In genomic region chr15:23860846-23861245, GRCh38 we compare ENCODE assay signal across 24 cellular contexts.
"Had no signal": no experiment of that assay in that cellular context is flagged by ENCODE, and none has a peak within 500 bp of the region (broad histone marks: within the 10 kb centered on the region; RNA-seq: fewer than 3 reads in every experiment).

No MANE protein-coding gene starts in this region.

- DNase-seq: activated CD4-positive, alpha-beta T cell treated with anti-CD3 and anti-CD28 coated beads for 36 hours; activated CD4-positive, CD25-positive, alpha-beta regulatory T cell; activated CD8-positive, alpha-beta T cell treated with anti-CD3 and anti-CD28 coated beads, Interleukin-2, amount 10 ng/mL, durations not matched to agents 7 days and 5 days; activated naive CD4-positive, alpha-beta T cell; activated T-cell treated with anti-CD3 and anti-CD28 coated beads for 4 hours; activated T-cell treated with anti-CD3 and anti-CD28 coated beads, Interleukin-2, amount 50 U/mL, for 72 hours; cerebellar nuclear complex; colonic mucosa; effector memory CD4-positive, alpha-beta T cell; erythroblast; midbrain; natural killer cell; ovary; small intestine; stimulated activated CD4-positive, alpha-beta T cell treated with anti-CD3 and anti-CD28 coated beads, Interleukin-4, amount 100 ng/mL, for 24 hours; uterus had no signal

- H3K9me3 ChIP-seq: colonic mucosa, gastroesophageal sphincter, ovary, prostate gland, uterus had no signal

- H3K4me3 Mint-ChIP-seq: activated CD4-positive, alpha-beta T cell treated with anti-CD3 and anti-CD28 coated beads for 36 hours; activated CD8-positive, alpha-beta T cell treated with anti-CD3 and anti-CD28 coated beads, Interleukin-2, amount 10 ng/mL, durations not matched to agents 7 days and 5 days; activated T-cell treated with anti-CD3 and anti-CD28 coated beads, Interleukin-2, amount 50 U/mL, for 72 hours; natural killer cell; stimulated activated effector memory CD8-positive, alpha-beta T cell treated with anti-CD3 and anti-CD28 coated beads, Interleukin-12 subunit alpha, Interleukin-12 subunit beta, amount 100 ng/mL, for 72 hours; stimulated activated naive CD8-positive, alpha-beta T cell treated with anti-CD3 and anti-CD28 coated beads, Interleukin-15, Interleukin-2, amounts not matched to agents 100 ng/mL and 50 ng/mL, for 24 hours; type B pancreatic cell had no signal

- H3K27me3 Mint-ChIP-seq: stimulated activated naive CD8-positive, alpha-beta T cell treated with anti-CD3 and anti-CD28 coated beads, Interleukin-15, Interleukin-2, amounts not matched to agents 100 ng/mL and 50 ng/mL, for 24 hours; type B pancreatic cell had no signal

- H2AFZ ChIP-seq: hepatocyte had no signal

- H3K27ac ChIP-seq: colonic mucosa, gastroesophageal sphincter, hepatocyte, ovary, prostate gland, uterus had no signal

- H3K4me1 ChIP-seq: colonic mucosa, gastroesophageal sphincter, prostate gland, uterus had no signal

- H3K4me3 ChIP-seq: colonic mucosa, gastroesophageal sphincter, hepatocyte, ovary, prostate gland, uterus had no signal

- H3K36me3 Mint-ChIP-seq: natural killer cell; stimulated activated effector memory CD8-positive, alpha-beta T cell treated with anti-CD3 and anti-CD28 coated beads, Interleukin-12 subunit alpha, Interleukin-12 subunit beta, amount 100 ng/mL, for 72 hours; type B pancreatic cell had no signal

- H3K27ac Mint-ChIP-seq: activated CD4-positive, alpha-beta T cell treated with anti-CD3 and anti-CD28 coated beads for 36 hours; activated CD8-positive, alpha-beta T cell treated with anti-CD3 and anti-CD28 coated beads, Interleukin-2, amount 10 ng/mL, durations not matched to agents 7 days and 5 days; activated naive CD4-positive, alpha-beta T cell treated with anti-CD3 and anti-CD28 coated beads, Interleukin-2, amount 50 U/mL, for 72 hours; activated T-cell treated with anti-CD3 and anti-CD28 coated beads, Interleukin-2, amount 50 U/mL, for 72 hours; natural killer cell; stimulated activated effector memory CD8-positive, alpha-beta T cell treated with anti-CD3 and anti-CD28 coated beads, Interleukin-12 subunit alpha, Interleukin-12 subunit beta, amount 100 ng/mL, for 72 hours; stimulated activated naive CD8-positive, alpha-beta T cell treated with anti-CD3 and anti-CD28 coated beads, Interleukin-15, Interleukin-2, amounts not matched to agents 100 ng/mL and 50 ng/mL, for 24 hours; type B pancreatic cell had no signal

- H3K27me3 ChIP-seq: colonic mucosa, hepatocyte, ovary, uterus had no signal

- H3K4me2 ChIP-seq: hepatocyte had no signal

- H3K36me3 ChIP-seq: colonic mucosa, gastroesophageal sphincter, ovary, prostate gland, uterus had no signal

- H3K9me3 Mint-ChIP-seq: type B pancreatic cell had no signal

- H3K4me1 Mint-ChIP-seq: activated CD4-positive, alpha-beta T cell treated with anti-CD3 and anti-CD28 coated beads for 36 hours; natural killer cell; stimulated activated effector memory CD8-positive, alpha-beta T cell treated with anti-CD3 and anti-CD28 coated beads, Interleukin-12 subunit alpha, Interleukin-12 subunit beta, amount 100 ng/mL, for 72 hours had no signal

- ATAC-seq: activated CD4-positive, alpha-beta T cell treated with anti-CD3 and anti-CD28 coated beads for 36 hours; activated CD8-positive, alpha-beta T cell treated with anti-CD3 and anti-CD28 coated beads, Interleukin-2, amount 10 ng/mL, durations not matched to agents 7 days and 5 days; activated naive CD4-positive, alpha-beta T cell treated with anti-CD3 and anti-CD28 coated beads, Interleukin-2, amount 50 U/mL, for 72 hours; activated T-cell treated with anti-CD3 and anti-CD28 coated beads, Interleukin-2, amount 50 U/mL, for 72 hours; gastroesophageal sphincter; natural killer cell; sciatic nerve; stimulated activated effector memory CD8-positive, alpha-beta T cell treated with anti-CD3 and anti-CD28 coated beads, Interleukin-12 subunit alpha, Interleukin-12 subunit beta, amount 100 ng/mL, for 72 hours had no signal
